In the genomic region with DNA sequence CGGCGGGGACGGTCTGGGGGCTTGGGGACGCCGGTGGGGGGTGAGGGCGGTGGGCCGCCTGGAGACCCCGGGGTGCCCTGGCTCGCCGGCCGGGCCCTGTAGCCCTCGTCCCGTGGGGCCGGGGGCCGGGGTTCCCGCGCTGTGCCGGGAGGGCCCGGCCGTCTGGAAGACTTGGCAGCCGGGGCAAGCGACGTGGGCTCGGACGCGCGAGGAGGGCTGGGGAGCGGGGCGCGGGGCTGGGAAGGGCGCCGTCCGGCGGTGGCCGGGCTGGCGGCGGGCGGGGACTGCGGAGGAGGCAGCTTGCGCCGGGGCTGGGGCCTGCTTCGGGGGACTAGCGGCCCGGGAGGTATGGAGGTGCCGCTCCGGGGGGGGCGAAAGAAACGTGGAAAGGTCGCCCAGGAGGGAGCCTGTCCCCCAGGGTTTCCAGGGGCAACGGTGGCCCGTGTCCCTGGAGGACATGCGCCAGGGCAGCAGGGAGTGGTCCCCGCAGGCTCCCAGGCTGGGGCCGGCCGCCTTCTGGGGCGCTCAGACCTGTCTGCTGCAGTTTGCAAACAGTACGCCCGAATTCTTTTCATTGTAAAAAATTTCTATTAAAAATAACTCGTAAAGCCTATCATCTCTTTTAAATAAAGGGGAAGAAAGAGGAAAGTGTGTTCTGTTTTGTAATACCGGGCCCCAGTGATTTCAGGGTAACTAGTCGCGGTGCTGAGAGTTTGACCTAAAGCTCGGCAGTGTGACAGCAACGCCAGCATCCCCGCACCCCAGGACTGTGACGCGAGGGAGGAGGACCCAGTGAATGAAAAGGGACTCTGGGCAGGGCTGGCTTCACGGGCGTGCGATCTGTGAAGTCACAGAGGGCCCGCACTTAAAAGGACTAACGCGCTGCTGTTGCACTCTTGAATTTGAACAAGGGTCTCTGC, we compare ENCODE assay signal across 8 cellular contexts. TPM values are rescaled to one million over a fixed set of nuclear protein-coding genes. Genes with fewer than 3 reads are reported as not detected.
DNase-seq lines count a peak whose midpoint lies in the region; TF ChIP-seq lines count a peak whose summit lies in the region.

No MANE protein-coding gene starts in this region.

- H3K9me3 Mint-ChIP-seq in activated CD4-positive, alpha-beta T cell treated with anti-CD3 and anti-CD28 coated beads, Interleukin-2, amount 10 ng/mL, durations not matched to agents 7 days and 5 days, result no peaks in the 10 kb centered on the region

- no peaks in the 10 kb centered on the region for H3K9me2 ChIP-seq in MM.1S (replicated peaks; ENCODE audit: insufficient read depth, low read length)

- CTCF ChIA-PET in activated CD4-positive, alpha-beta T cell treated with anti-CD3 and anti-CD28 coated beads, Interleukin-2, amount 10 ng/mL, durations not matched to agents 7 days and 5 days (lab: Charles Lee), result interaction anchor here (0.7 to 1.3 kb wide), 6 partner anchors 8 to 143 kb away, joined by 3 to 9 read pairs (median 4); no protein-coding TSS in a partner anchor

- H3K9me3 ChIP-seq in HAP-1, result no peaks in the 10 kb centered on the region
- no peaks in the 10 kb centered on the region for H3K9me3 ChIP-seq in MM.1S (replicated peaks; ENCODE audit: insufficient read depth, low read length)

- H3K4me2 ChIP-seq in MM.1S (ENCODE audit: low read depth, low read length), result peak overlapping the region; percentile 96

- DNase-seq in GM12865 (ENCODE audit: low read depth), result peak; percentile 55
- DNase-seq in HAP-1 (ENCODE audit: low spot score in 2 of 2), result peak in 1 of 2 experiments; percentile 53
- peak; percentile 71 for DNase-seq in MM.1S
- peak; percentile 63 for DNase-seq in activated CD4-positive, alpha-beta T cell treated with anti-CD3 and anti-CD28 coated beads, Interleukin-2, amount 10 ng/mL, durations not matched to agents 7 days and 5 days
- peak; percentile 60 for DNase-seq in dermis blood vessel endothelial cell
- peak; percentile 64 to 93 for DNase-seq in lower leg skin (ENCODE audit: low spot score in 2 of 2)
- DNase-seq in stimulated activated CD4-positive, alpha-beta T cell treated with anti-CD3 and anti-CD28 coated beads, TNF-alpha, amount 100 ng/mL, for 1 hour (ENCODE audit: low read depth in 3 of 3, low spot score in 1 of 3), result peak in 2 of 3 donors; percentile 14 to 34
- no peak for DNase-seq in DMS79 treated with DMSO at 0.1 percent for 48 hours (lab: John Stamatoyannopoulos, UW)

- no peak for TF ChIP-seq POLR2A in lower leg skin (IDR thresholded peaks at IDR 0.05)

- peaks cover under 1% of the 10 kb centered on the region; the same call in 1 of the 2 replicates for H3K27me3 ChIP-seq in HAP-1 (ENCODE audit: low read depth)
- H3K27me3 ChIP-seq in MM.1S (replicated peaks; ENCODE audit: insufficient read depth, low read length), result no peaks in the 10 kb centered on the region

- H3K36me3 ChIP-seq in HAP-1 (replicated peaks), result no peaks in the 10 kb centered on the region
- no peaks in the 10 kb centered on the region for H3K36me3 ChIP-seq in MM.1S (replicated peaks; ENCODE audit: insufficient read depth, low read length)

- peaks cover 5% of the 10 kb centered on the region for H3K36me3 Mint-ChIP-seq in activated CD4-positive, alpha-beta T cell treated with anti-CD3 and anti-CD28 coated beads, Interleukin-2, amount 10 ng/mL, durations not matched to agents 7 days and 5 days (ENCODE audit: low read depth)

- intact Hi-C loops in lower leg skin (cut with DNase I; ENCODE audit: low total_unique reads), result no loop called here

- H3F3A ChIP-seq in MM.1S (ENCODE audit: insufficient read depth, low read length), result no peaks in the 10 kb centered on the region; the same call in 1 of the 2 replicates

- peak overlapping the region; percentile 86 for H3K27ac Mint-ChIP-seq in activated CD4-positive, alpha-beta T cell treated with anti-CD3 and anti-CD28 coated beads, Interleukin-2, amount 10 ng/mL, durations not matched to agents 7 days and 5 days

- H4K20me1 ChIP-seq in MM.1S (ENCODE audit: insufficient read depth, low read length), result no peaks in the 10 kb centered on the region

- H3K4me3 ChIP-seq in GM12865 (ENCODE audit: low read depth, low read length), result peak overlapping the region; percentile 59
- peak overlapping the region; percentile 44 for H3K4me3 ChIP-seq in HAP-1
- H3K4me3 ChIP-seq in MM.1S (ENCODE audit: low read length), result peak overlapping the region; percentile 72
- H3K4me3 ChIP-seq in lower leg skin (ENCODE audit: low read depth, poor library complexity, severe bottlenecking), result peak overlapping the region; percentile 65

- peaks cover 13% of the 10 kb centered on the region for H3K27me3 Mint-ChIP-seq in activated CD4-positive, alpha-beta T cell treated with anti-CD3 and anti-CD28 coated beads, Interleukin-2, amount 10 ng/mL, durations not matched to agents 7 days and 5 days

- H3K4me3 Mint-ChIP-seq in activated CD4-positive, alpha-beta T cell treated with anti-CD3 and anti-CD28 coated beads, Interleukin-2, amount 10 ng/mL, durations not matched to agents 7 days and 5 days, result peak overlapping the region; percentile 80

- in situ Hi-C loops in HAP-1 (cut with MboI; ENCODE audit: low sequenced_read_pairs), result no loop called here

- POLR2A ChIA-PET in activated CD4-positive, alpha-beta T cell treated with anti-CD3 and anti-CD28 coated beads, Interleukin-2, amount 10 ng/mL, durations not matched to agents 7 days and 5 days (lab: Charles Lee), result interaction anchor here (0.5 to 1.4 kb wide), 2 partner anchors 74 to 121 kb away, joined by 3 to 4 read pairs; no protein-coding TSS in a partner anchor

- H3K4me1 ChIP-seq in HAP-1 (no peaks in the 10 kb centered on the region), MM.1S (ENCODE audit: low read length) (peaks cover 10% of the 10 kb centered on the region)

- H3K4me1 Mint-ChIP-seq in activated CD4-positive, alpha-beta T cell treated with anti-CD3 and anti-CD28 coated beads, Interleukin-2, amount 10 ng/mL, durations not matched to agents 7 days and 5 days, result peaks cover 27% of the 10 kb centered on the region

- 4 to 6% methylated on average over 27 to 52 of the region's 73 CpGs for WGBS in lower leg skin, 2 donors

- H3K27ac ChIP-seq in MM.1S (ENCODE audit: low read length), result peak overlapping the region; percentile 42; the same call in 1 of the 2 replicates

- H3K79me2 ChIP-seq in MM.1S (ENCODE audit: low read length), result peaks cover 39% of the 10 kb centered on the region

- TF ChIP-seq CTCF in GM12865 (IDR thresholded peaks at IDR 0.05; ENCODE audit: insufficient read depth, low read depth, low read length, missing control alignments) (no peak), MM.1S (IDR thresholded peaks at IDR 0.05; ENCODE audit: low read length) (no peak), lower leg skin (IDR thresholded peaks at IDR 0.05) (no peak)

- peak overlapping the region; percentile 84 for H2AFZ ChIP-seq in MM.1S (ENCODE audit: low read length)

- H3K9ac ChIP-seq in MM.1S (ENCODE audit: low read length), result peak overlapping the region; percentile 70

RNA-seq across cellular contexts. Expression of a gene that starts 0.8 kb away (rescaled TPM):
- 10 to 100 TPM; 69.3 to 74.2 TPM for total RNA-seq in activated CD4-positive, alpha-beta T cell treated with anti-CD3 and anti-CD28 coated beads, Interleukin-2, amount 10 ng/mL, durations not matched to agents 7 days and 5 days
- total RNA-seq in dermis blood vessel endothelial cell, result 21.8 and 27.9 TPM in 2 replicates
- total RNA-seq in lower leg skin, result 10 to 100 TPM; 44.0 to 84.8 (median 67.9) TPM
